In the genomic region with DNA sequence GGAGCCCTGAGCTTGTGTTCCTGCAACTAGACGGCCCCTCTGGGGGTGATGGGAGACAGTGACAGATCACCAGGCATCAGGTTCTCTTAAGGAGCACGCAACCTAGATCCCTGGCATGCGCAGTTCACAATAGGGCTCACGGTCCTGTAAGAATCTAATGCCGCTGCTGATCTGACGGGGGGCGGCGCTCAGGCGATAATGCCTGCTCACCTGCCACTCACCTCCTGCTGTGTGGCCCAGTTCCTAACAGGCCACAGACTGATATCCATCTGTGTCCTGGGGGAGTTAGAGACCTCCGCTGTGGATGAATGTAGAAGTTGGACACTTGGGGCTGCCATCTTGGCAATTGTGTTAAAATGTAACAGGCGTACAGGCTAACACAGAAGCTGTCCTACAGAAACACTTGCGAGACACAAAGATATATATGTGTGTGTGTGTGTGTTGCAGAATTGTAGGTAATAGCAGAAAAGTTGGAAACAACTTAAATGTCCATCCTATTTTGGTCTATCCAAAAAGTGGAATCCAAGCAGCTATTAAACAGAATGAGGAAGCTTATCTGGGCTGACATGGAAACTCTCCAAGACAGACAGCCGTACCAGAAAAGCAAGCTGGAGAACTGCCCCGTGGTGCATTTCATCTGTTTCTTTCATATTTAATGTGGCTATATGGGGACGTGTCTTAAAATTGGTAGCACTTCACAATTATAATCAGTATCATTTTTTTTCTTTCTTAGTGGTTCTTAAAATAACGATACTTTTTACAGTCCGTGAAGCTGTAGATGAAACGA, we compare ENCODE assay signal across 20 cellular contexts.
DNase-seq lines count a peak whose midpoint lies in the region; ATAC-seq and TF ChIP-seq lines count a peak whose summit lies in the region.
"Had no signal": no experiment of that assay in that cellular context is flagged by ENCODE, and none has a peak within 500 bp of the region (broad histone marks: within the 10 kb centered on the region; RNA-seq: fewer than 3 reads in every experiment).

No MANE protein-coding gene starts in this region.

- H3K9me3 Mint-ChIP-seq in CD14-positive monocyte, result peaks cover 0 to 2% (median 0%) of the 10 kb centered on the region in 7 donors
- H3K9me3 Mint-ChIP-seq in activated T-helper 17 cell treated with anti-CD3 and anti-CD28 coated beads, Interleukin-2, amount 50 U/mL, for 72 hours, result no peaks in the 10 kb centered on the region
- H3K9me3 Mint-ChIP-seq: naive thymus-derived CD4-positive, alpha-beta T cell; type B pancreatic cell had no signal

- TF ChIP-seq CTCF in CD14-positive monocyte (IDR thresholded peaks at IDR 0.05), result no peak

- H3K4me1 ChIP-seq in mesendoderm (ENCODE audit: control insufficient read depth, low read depth, low read length), result no peaks in the 10 kb centered on the region
- H3K4me1 ChIP-seq: body of pancreas had no signal

- no peaks in the 10 kb centered on the region for H3K27me3 ChIP-seq in mesendoderm (ENCODE audit: insufficient read depth, low read length, poor library complexity)
- H3K27me3 ChIP-seq: BLaER1, body of pancreas, ovary had no signal

- intact Hi-C loops in CD14-positive monocyte (cut with micrococcal nuclease), result no loop called here

- H3K23ac ChIP-seq in mesendoderm (ENCODE audit: low read length), result no peak overlapping the region

- no peak overlapping the region for H2BK120ac ChIP-seq in mesendoderm (ENCODE audit: low read depth, low read length)

- DNase-seq in CD14-positive monocyte (ENCODE audit: low spot score), result peak; percentile 17
- peak; percentile 89 for DNase-seq in ELF-1 (ENCODE audit: low read depth, low spot score)
- DNase-seq in mesendoderm, result peak; percentile 11
- no peak for DNase-seq in stimulated activated naive CD4-positive, alpha-beta T cell treated with Interleukin-2 at 50 U/mL for 16 hours (lab: John Stamatoyannopoulos, UW)
- DNase-seq: activated CD4-positive, alpha-beta T cell treated with anti-CD3 and anti-CD28 coated beads for 36 hours; activated effector memory CD4-positive, alpha-beta T cell treated with Interleukin-2 at 50 U/mL for 16 hours; activated T-cell treated with anti-CD3 and anti-CD28 coated beads for 4 hours; body of pancreas; Calu3; cerebellar nuclear complex; midbrain; naive thymus-derived CD4-positive, alpha-beta T cell; NCI-H1694 treated with DMSO at 0.1 percent for 48 hours; NCI-H524 had no signal

- no peaks in the 10 kb centered on the region for H3K27me3 Mint-ChIP-seq in CD14-positive monocyte (ENCODE audit: low read depth in 3 of 3)
- H3K27me3 Mint-ChIP-seq in activated T-helper 17 cell treated with anti-CD3 and anti-CD28 coated beads, Interleukin-2, amount 50 U/mL, for 72 hours, result no peaks in the 10 kb centered on the region
- H3K27me3 Mint-ChIP-seq: activated CD4-positive, alpha-beta T cell treated with anti-CD3 and anti-CD28 coated beads for 36 hours; naive thymus-derived CD4-positive, alpha-beta T cell had no signal

- H2BK5ac ChIP-seq in mesendoderm (ENCODE audit: low read length), result no peak overlapping the region

- H3K9ac ChIP-seq in mesendoderm (ENCODE audit: low read length), result no peak overlapping the region
- H3K9ac ChIP-seq: BLaER1 had no signal

- H3K18ac ChIP-seq in mesendoderm (ENCODE audit: low read length), result no peak overlapping the region

- H3K79me1 ChIP-seq in mesendoderm (ENCODE audit: low read length), result no peaks in the 10 kb centered on the region

- H3K4me2 ChIP-seq in mesendoderm (ENCODE audit: low read length), result no peak overlapping the region

- no peak overlapping the region for H3K56ac ChIP-seq in mesendoderm (ENCODE audit: low read length)

- peaks cover 33 to 36% of the 10 kb centered on the region in 2 donors for H3K36me3 Mint-ChIP-seq in CD14-positive monocyte
- H3K36me3 Mint-ChIP-seq in activated T-helper 17 cell treated with anti-CD3 and anti-CD28 coated beads, Interleukin-2, amount 50 U/mL, for 72 hours (ENCODE audit: low read depth), result peaks cover 11% of the 10 kb centered on the region
- H3K36me3 Mint-ChIP-seq: type B pancreatic cell had no signal

- H3K4ac ChIP-seq in mesendoderm (ENCODE audit: low read depth, low read length), result no peak overlapping the region

- H2AK5ac ChIP-seq in mesendoderm (ENCODE audit: low read length), result no peak overlapping the region

- H3K4me3 ChIP-seq in mesendoderm (ENCODE audit: low read length), result no peak overlapping the region
- H3K4me3 ChIP-seq: BLaER1, body of pancreas, ovary had no signal

- H3K27ac Mint-ChIP-seq in CD14-positive monocyte, result no peak overlapping the region
- H3K27ac Mint-ChIP-seq in activated T-helper 17 cell treated with anti-CD3 and anti-CD28 coated beads, Interleukin-2, amount 50 U/mL, for 72 hours, result peak overlapping the region; percentile 17
- H3K27ac Mint-ChIP-seq: activated CD4-positive, alpha-beta T cell treated with anti-CD3 and anti-CD28 coated beads for 36 hours; type B pancreatic cell had no signal

- H3K4me1 Mint-ChIP-seq in CD14-positive monocyte, result peaks cover 50% of the 10 kb centered on the region
- H3K4me1 Mint-ChIP-seq in activated T-helper 17 cell treated with anti-CD3 and anti-CD28 coated beads, Interleukin-2, amount 50 U/mL, for 72 hours, result no peaks in the 10 kb centered on the region

- WGBS in mesendoderm (ENCODE audit: extremely low coverage, insufficient coverage, low lambda C conversion rate), result no CpG with 5 or more reads among the region's 18 CpGs

- H3K79me2 ChIP-seq in mesendoderm (ENCODE audit: control insufficient read depth, insufficient read depth, low read length), result no peaks in the 10 kb centered on the region

- no peaks in the 10 kb centered on the region for H3K36me3 ChIP-seq in mesendoderm (ENCODE audit: control insufficient read depth, insufficient read depth, low read length)
- H3K36me3 ChIP-seq: BLaER1, ovary had no signal

- no peak overlapping the region for H3K4me3 Mint-ChIP-seq in CD14-positive monocyte
- H3K4me3 Mint-ChIP-seq in activated T-helper 17 cell treated with anti-CD3 and anti-CD28 coated beads, Interleukin-2, amount 50 U/mL, for 72 hours, result no peak overlapping the region
- H3K4me3 Mint-ChIP-seq: activated CD4-positive, alpha-beta T cell treated with anti-CD3 and anti-CD28 coated beads for 36 hours; naive thymus-derived CD4-positive, alpha-beta T cell; type B pancreatic cell had no signal

- no peak overlapping the region for H4K5ac ChIP-seq in mesendoderm (ENCODE audit: low read length)

- ATAC-seq in activated T-helper 17 cell treated with anti-CD3 and anti-CD28 coated beads, Interleukin-2, amount 50 U/mL, for 72 hours (replicated peaks), result no peak
- ATAC-seq in HG02571 (IDR thresholded peaks at IDR 0.05; ENCODE audit: unreplicated experiment), result no peak
- no peak for ATAC-seq in GM19397 (IDR thresholded peaks at IDR 0.05; ENCODE audit: unreplicated experiment)
- ATAC-seq: activated CD4-positive, alpha-beta T cell treated with anti-CD3 and anti-CD28 coated beads for 36 hours; body of pancreas; naive thymus-derived CD4-positive, alpha-beta T cell had no signal

- H4K8ac ChIP-seq in mesendoderm (ENCODE audit: low read depth, low read length), result no peak overlapping the region

- no peak overlapping the region for H3K27ac ChIP-seq in mesendoderm (ENCODE audit: low read depth, low read length)
- H3K27ac ChIP-seq: BLaER1, body of pancreas, ovary had no signal

- no peak overlapping the region for H2BK15ac ChIP-seq in mesendoderm (replicated peaks; ENCODE audit: low read depth)
